ENCODE assay signal across 39 cellular contexts in the genomic region with DNA sequence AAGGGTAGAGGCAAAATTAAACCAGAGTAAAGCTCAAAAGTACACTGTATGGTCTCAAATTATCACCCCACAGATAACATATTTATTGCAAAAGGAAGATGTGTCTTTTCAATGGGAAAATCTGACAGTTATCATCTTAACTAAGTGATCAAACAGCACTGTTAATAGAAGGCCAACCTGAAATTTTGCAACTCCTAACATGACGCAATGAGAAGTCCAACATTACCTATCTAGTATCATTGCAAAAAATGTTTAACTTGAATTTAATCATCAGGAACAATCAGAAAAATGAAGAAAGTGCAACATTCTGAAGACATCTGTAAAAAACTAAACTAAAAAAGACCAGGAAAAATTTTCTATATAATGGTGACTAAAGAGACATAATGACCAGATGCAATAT.
"Had no signal": no experiment of that assay in that cellular context is flagged by ENCODE, and none has a peak within 500 bp of the region (broad histone marks: within the 10 kb centered on the region; RNA-seq: fewer than 3 reads in every experiment).

No MANE protein-coding gene starts in this region.

- H3K36me3 ChIP-seq: adrenal gland, ascending aorta, brain microvascular endothelial cell, breast epithelium, cardiac muscle cell had no signal

- H3K27me3 ChIP-seq: adrenal gland, ascending aorta, body of pancreas, brain microvascular endothelial cell, breast epithelium, cardiac muscle cell had no signal

- H3K4me3 Mint-ChIP-seq: activated naive CD4-positive, alpha-beta T cell treated with anti-CD3 and anti-CD28 coated beads for 36 hours; activated naive CD4-positive, alpha-beta T cell treated with anti-CD3 and anti-CD28 coated beads, Interleukin-2, amount 10 ng/mL, durations not matched to agents 7 days and 5 days; activated naive CD4-positive, alpha-beta T cell treated with anti-CD3 and anti-CD28 coated beads, Interleukin-2, amount 50 U/mL, for 24 hours; activated naive CD8-positive, alpha-beta T cell; activated naive CD8-positive, alpha-beta T cell treated with anti-CD3 and anti-CD28 coated beads for 36 hours; activated naive CD8-positive, alpha-beta T cell treated with anti-CD3 and anti-CD28 coated beads, Interleukin-2, amount 10 ng/mL, durations not matched to agents 7 days and 5 days; activated naive CD8-positive, alpha-beta T cell treated with anti-CD3 and anti-CD28 coated beads, Interleukin-2, amount 50 U/mL, for 24 hours; activated T-cell treated with anti-CD3 and anti-CD28 coated beads, Interleukin-2, amount 50 U/mL, for 24 hours; activated T-cell treated with anti-CD3 and anti-CD28 coated beads, Interleukin-2, amount 50 U/mL, for 4 hours; activated T-cell treated with anti-CD3 and anti-CD28 coated beads, Interleukin-2, amount 50 U/mL, for 72 hours; activated T-helper 1 cell treated with anti-CD3 and anti-CD28 coated beads, Interleukin-12 subunit alpha, Interleukin-12 subunit beta, Interleukin-2, Interleukin-4 antibody, amounts not matched to agents 30 ng/mL and 10 ng/mL and 1 ng/mL, durations not matched to agents 14 hours and 24 hours and 36 hours; activated T-helper 17 cell treated with anti-CD3 and anti-CD28 coated beads, Interleukin-2, amount 50 U/mL, for 72 hours; brain; central memory CD8-positive, alpha-beta T cell had no signal

- H3K27ac Mint-ChIP-seq: activated naive CD4-positive, alpha-beta T cell treated with anti-CD3 and anti-CD28 coated beads for 36 hours; activated naive CD4-positive, alpha-beta T cell treated with anti-CD3 and anti-CD28 coated beads, Interleukin-2, amount 10 ng/mL, durations not matched to agents 7 days and 5 days; activated naive CD4-positive, alpha-beta T cell treated with anti-CD3 and anti-CD28 coated beads, Interleukin-2, amount 50 U/mL, for 24 hours; activated naive CD4-positive, alpha-beta T cell treated with anti-CD3 and anti-CD28 coated beads, Interleukin-2, amount 50 U/mL, for 72 hours; activated naive CD8-positive, alpha-beta T cell; activated naive CD8-positive, alpha-beta T cell treated with anti-CD3 and anti-CD28 coated beads for 36 hours; activated naive CD8-positive, alpha-beta T cell treated with anti-CD3 and anti-CD28 coated beads, Interleukin-2, amount 10 ng/mL, durations not matched to agents 7 days and 5 days; activated naive CD8-positive, alpha-beta T cell treated with anti-CD3 and anti-CD28 coated beads, Interleukin-2, amount 50 U/mL, for 24 hours; activated T-cell treated with anti-CD3 and anti-CD28 coated beads, Interleukin-2, amount 50 U/mL, for 24 hours; activated T-cell treated with anti-CD3 and anti-CD28 coated beads, Interleukin-2, amount 50 U/mL, for 72 hours; activated T-helper 1 cell treated with anti-CD3 and anti-CD28 coated beads, Interleukin-12 subunit alpha, Interleukin-12 subunit beta, Interleukin-2, Interleukin-4 antibody, amounts not matched to agents 30 ng/mL and 10 ng/mL and 1 ng/mL, durations not matched to agents 14 hours and 24 hours and 36 hours; activated T-helper 17 cell treated with anti-CD3 and anti-CD28 coated beads, Interleukin-2, amount 50 U/mL, for 72 hours; activated T-helper 2 cell treated with anti-CD3 and anti-CD28 coated beads, Interferon-gamma antibody, Interleukin-2, Interleukin-4, amounts not matched to agents 10 μg/mL and 5 μg/mL and 100 μg/mL, durations not matched to agents 14 hours and 24 hours and 36 hours; brain had no signal

- H3K27me3 Mint-ChIP-seq: activated naive CD4-positive, alpha-beta T cell treated with anti-CD3 and anti-CD28 coated beads, Interleukin-2, amount 10 ng/mL, durations not matched to agents 7 days and 5 days had no signal

- FAIRE-seq: astrocyte, bronchial epithelial cell had no signal

- H3K27ac ChIP-seq: adrenal gland, ascending aorta, body of pancreas, brain microvascular endothelial cell, breast epithelium, cardiac muscle cell had no signal

- H3K4me1 Mint-ChIP-seq: activated naive CD4-positive, alpha-beta T cell treated with anti-CD3 and anti-CD28 coated beads, Interleukin-2, amount 10 ng/mL, durations not matched to agents 7 days and 5 days; activated naive CD4-positive, alpha-beta T cell treated with anti-CD3 and anti-CD28 coated beads, Interleukin-2, amount 50 U/mL, for 24 hours; activated naive CD8-positive, alpha-beta T cell treated with anti-CD3 and anti-CD28 coated beads for 36 hours; activated naive CD8-positive, alpha-beta T cell treated with anti-CD3 and anti-CD28 coated beads, Interleukin-2, amount 10 ng/mL, durations not matched to agents 7 days and 5 days; activated naive CD8-positive, alpha-beta T cell treated with anti-CD3 and anti-CD28 coated beads, Interleukin-2, amount 50 U/mL, for 24 hours; activated T-helper 17 cell treated with anti-CD3 and anti-CD28 coated beads, Interleukin-2, amount 50 U/mL, for 72 hours; brain; central memory CD8-positive, alpha-beta T cell had no signal

- DNase-seq: activated effector memory CD4-positive, alpha-beta T cell treated with anti-CD3 and anti-CD28 coated beads, Interleukin-2, amount 50 U/mL, for 16 hours; activated effector memory CD4-positive, alpha-beta T cell treated with Interleukin-2 at 50 U/mL for 16 hours; activated gamma-delta T cell; activated gamma-delta T cell treated with Interleukin-2 at 50 U/mL for 16 hours; activated naive CD4-positive, alpha-beta T cell; activated naive CD4-positive, alpha-beta T cell treated with anti-CD3 and anti-CD28 coated beads for 36 hours; activated naive CD4-positive, alpha-beta T cell treated with anti-CD3 and anti-CD28 coated beads, Interleukin-2, amount 10 ng/mL, durations not matched to agents 7 days and 5 days; activated naive CD4-positive, alpha-beta T cell treated with anti-CD3 and anti-CD28 coated beads, Interleukin-2, amount 50 U/mL, for 16 hours; activated naive CD4-positive, alpha-beta T cell treated with Interleukin-2 at 50 U/mL for 16 hours; activated naive CD8-positive, alpha-beta T cell treated with anti-CD3 and anti-CD28 coated beads for 36 hours; activated naive CD8-positive, alpha-beta T cell treated with anti-CD3 and anti-CD28 coated beads, Interleukin-2, amount 10 ng/mL, durations not matched to agents 7 days and 5 days; activated naive CD8-positive, alpha-beta T cell treated with anti-CD3 and anti-CD28 coated beads, Interleukin-2, amount 50 U/mL, for 24 hours; activated T-cell treated with anti-CD3 and anti-CD28 coated beads, Interleukin-2, amount 50 U/mL, for 24 hours; activated T-cell treated with anti-CD3 and anti-CD28 coated beads, Interleukin-2, amount 50 U/mL, for 4 hours; activated T-cell treated with anti-CD3 and anti-CD28 coated beads, Interleukin-2, amount 50 U/mL, for 48 hours; activated T-cell treated with anti-CD3 and anti-CD28 coated beads, Interleukin-2, amount 50 U/mL, for 72 hours; adrenal gland; amniotic stem cell; amygdala; anterior cingulate cortex; aorta; body of pancreas; brain microvascular endothelial cell; caudate nucleus; central memory CD4-positive, alpha-beta T cell; cerebellar nuclear complex had no signal

- H3K4me3 ChIP-seq: adrenal gland, ascending aorta, body of pancreas, breast epithelium, cardiac muscle cell had no signal

- H3K36me3 Mint-ChIP-seq: activated naive CD4-positive, alpha-beta T cell treated with anti-CD3 and anti-CD28 coated beads, Interleukin-2, amount 10 ng/mL, durations not matched to agents 7 days and 5 days; activated naive CD8-positive, alpha-beta T cell treated with anti-CD3 and anti-CD28 coated beads, Interleukin-2, amount 10 ng/mL, durations not matched to agents 7 days and 5 days; brain had no signal

- H3K9me3 ChIP-seq: adrenal gland had no signal

- H3K4me1 ChIP-seq: adrenal gland, ascending aorta, body of pancreas, breast epithelium had no signal

- ATAC-seq: activated naive CD4-positive, alpha-beta T cell treated with anti-CD3 and anti-CD28 coated beads, Interleukin-2, amount 50 U/mL, for 72 hours; activated naive CD8-positive, alpha-beta T cell treated with anti-CD3 and anti-CD28 coated beads, Interleukin-2, amount 50 U/mL, for 24 hours; activated T-cell treated with anti-CD3 and anti-CD28 coated beads, Interleukin-2, amount 50 U/mL, for 4 hours; activated T-cell treated with anti-CD3 and anti-CD28 coated beads, Interleukin-2, amount 50 U/mL, for 72 hours; activated T-helper 17 cell treated with anti-CD3 and anti-CD28 coated beads, Interleukin-2, amount 50 U/mL, for 72 hours; body of pancreas had no signal
